ENCODE assay signal across 14 cellular contexts in genomic region chr19:38988632-38989031, GRCh38. TPM values are rescaled to one million over a fixed set of nuclear protein-coding genes. Genes with fewer than 3 reads are reported as not detected.
"Had no signal": no experiment of that assay in that cellular context is flagged by ENCODE, and none has a peak within 500 bp of the region (broad histone marks: within the 10 kb centered on the region; RNA-seq: fewer than 3 reads in every experiment).

No MANE protein-coding gene starts in this region.

- FAIRE-seq: endometrium, TTC549 had no signal

- H3K4me3 Mint-ChIP-seq: activated B cell treated with CpG ODN at 0.5 μM for 24 hours; activated naive CD8-positive, alpha-beta T cell treated with anti-CD3 and anti-CD28 coated beads for 36 hours; natural killer cell; stimulated activated effector memory CD8-positive, alpha-beta T cell treated with anti-CD3 and anti-CD28 coated beads, Interleukin-12 subunit alpha, Interleukin-12 subunit beta, amount 100 ng/mL, for 72 hours had no signal

- DNase-seq: activated B cell treated with CpG ODN at 0.5 μM for 24 hours; activated CD4-positive, alpha-beta T cell treated with anti-CD3 and anti-CD28 coated beads for 48 hours; activated naive CD8-positive, alpha-beta T cell treated with anti-CD3 and anti-CD28 coated beads for 36 hours; amygdala; dermis blood vessel endothelial cell; natural killer cell; stimulated activated CD4-positive, alpha-beta T cell treated with anti-CD3 and anti-CD28 coated beads, Interleukin-12 subunit alpha, Interleukin-12 subunit beta, amount 100 ng/mL, for 4 hours had no signal

- H3K27ac ChIP-seq: thoracic aorta had no signal

- ATAC-seq: esophagus mucosa; natural killer cell; sciatic nerve; stimulated activated effector memory CD8-positive, alpha-beta T cell treated with anti-CD3 and anti-CD28 coated beads, Interleukin-12 subunit alpha, Interleukin-12 subunit beta, amount 100 ng/mL, for 72 hours had no signal

- H3K27ac Mint-ChIP-seq: activated B cell treated with CpG ODN at 0.5 μM for 24 hours; activated naive CD8-positive, alpha-beta T cell treated with anti-CD3 and anti-CD28 coated beads for 36 hours; natural killer cell; stimulated activated effector memory CD8-positive, alpha-beta T cell treated with anti-CD3 and anti-CD28 coated beads, Interleukin-12 subunit alpha, Interleukin-12 subunit beta, amount 100 ng/mL, for 72 hours had no signal

- H3K9me3 Mint-ChIP-seq: activated naive CD8-positive, alpha-beta T cell treated with anti-CD3 and anti-CD28 coated beads for 36 hours; natural killer cell had no signal

- H3K9me3 ChIP-seq: thoracic aorta had no signal

- H3K4me1 Mint-ChIP-seq: activated B cell treated with CpG ODN at 0.5 μM for 24 hours; activated naive CD8-positive, alpha-beta T cell treated with anti-CD3 and anti-CD28 coated beads for 36 hours; natural killer cell; stimulated activated effector memory CD8-positive, alpha-beta T cell treated with anti-CD3 and anti-CD28 coated beads, Interleukin-12 subunit alpha, Interleukin-12 subunit beta, amount 100 ng/mL, for 72 hours had no signal

- H3K36me3 Mint-ChIP-seq: activated naive CD8-positive, alpha-beta T cell treated with anti-CD3 and anti-CD28 coated beads for 36 hours; natural killer cell; stimulated activated effector memory CD8-positive, alpha-beta T cell treated with anti-CD3 and anti-CD28 coated beads, Interleukin-12 subunit alpha, Interleukin-12 subunit beta, amount 100 ng/mL, for 72 hours had no signal

- H3K4me3 ChIP-seq: thoracic aorta had no signal

- H3K36me3 ChIP-seq: thoracic aorta had no signal

RNA-seq across cellular contexts. Expression of gene FBXO17, which starts 13.1 kb away (rescaled TPM):
- total RNA-seq: activated B cell treated with CpG ODN at 0.5 μM for 24 hours; activated naive CD8-positive, alpha-beta T cell treated with anti-CD3 and anti-CD28 coated beads for 36 hours; natural killer cell; T-helper 2 cell treated with Interferon-gamma antibody and Interleukin-4, amounts not matched to agents 100 ng/mL and 5 ng/mL, for 36 hours had no signal
